27 cellular contexts compared by ENCODE assay signal in genomic region chr2:236608710-236609109, GRCh38. TPM values are rescaled to one million over a fixed set of nuclear protein-coding genes. Genes with fewer than 3 reads are reported as not detected.
DNase-seq lines count a peak whose midpoint lies in the region; ATAC-seq and TF ChIP-seq lines count a peak whose summit lies in the region.
"Had no signal": no experiment of that assay in that cellular context is flagged by ENCODE, and none has a peak within 500 bp of the region (broad histone marks: within the 10 kb centered on the region; RNA-seq: fewer than 3 reads in every experiment).

No MANE protein-coding gene starts in this region.

- H3K4me3 ChIP-seq in body of pancreas (no peak overlapping the region), lower leg skin (ENCODE audit: low read depth, poor library complexity, severe bottlenecking) (no peak overlapping the region)
- H3K4me3 ChIP-seq: BLaER1 treated with 17β-estradiol and CSF1 and Interleukin-3, amounts not matched to agents 10 nM and 100 nM; GM12878; SJSA1 had no signal

- no peaks in the 10 kb centered on the region for H3K9me3 ChIP-seq in body of pancreas
- H3K9me3 ChIP-seq: SJSA1 had no signal

- DNase-seq in AG08395 (ENCODE audit: low spot score) = peak; percentile 30
- DNase-seq in GM03348 (ENCODE audit: low spot score) = peak; percentile 45
- DNase-seq in body of pancreas = no peak
- no peak for DNase-seq in osteocyte (ENCODE audit: extremely low spot score, unreplicated experiment)
- no peak for DNase-seq in activated gamma-delta T cell (lab: John Stamatoyannopoulos, UW)
- DNase-seq in lower leg skin (ENCODE audit: low spot score in 2 of 2) = no peak
- DNase-seq in anterior cingulate cortex (lab: John Stamatoyannopoulos, UW) = no peak
- DNase-seq: AML-193; CD4-positive, alpha-beta T cell; NCI-H1048; NCI-H1417; NCI-H1694; NCI-H2029 treated with DMSO at 0.1 percent for 48 hours; NCI-H446 treated with DMSO at 0.1 percent for 48 hours; NCI-H526; NCI-H82; NK-92 treated with Interleukin-12 subunit alpha and Interleukin-12 subunit beta, amount 100 ng/mL, for 24 hours; PC-3 had no signal

- H3K27ac Mint-ChIP-seq in osteocyte (ENCODE audit: unreplicated experiment) = peak overlapping the region; percentile 89
- H3K27ac Mint-ChIP-seq: CD4-positive, alpha-beta T cell; IgD-negative memory B cell had no signal

- H3K36me3 Mint-ChIP-seq in osteocyte (ENCODE audit: unreplicated experiment) = no peaks in the 10 kb centered on the region

- H3K27ac ChIP-seq in body of pancreas = peak overlapping the region in 3 of 4 donors; percentile 71 to 76 (median 74)
- H3K27ac ChIP-seq: 22Rv1; BLaER1 treated with 17β-estradiol and CSF1 and Interleukin-3, amounts not matched to agents 10 nM and 100 nM; KMS-11; SJSA1 had no signal

- no peaks in the 10 kb centered on the region for H3K27me3 ChIP-seq in body of pancreas
- H3K27me3 ChIP-seq: SJSA1 had no signal

- peaks cover 39% of the 10 kb centered on the region for H3K4me1 ChIP-seq in body of pancreas

- peaks cover 9% of the 10 kb centered on the region for H3K27me3 Mint-ChIP-seq in osteocyte (ENCODE audit: unreplicated experiment)

- no peak for TF ChIP-seq POLR2A in body of pancreas (IDR thresholded peaks at IDR 0.05)
- TF ChIP-seq POLR2A in lower leg skin (IDR thresholded peaks at IDR 0.05) = no peak

- H3K4me1 Mint-ChIP-seq in osteocyte (ENCODE audit: unreplicated experiment) = peaks cover 40% of the 10 kb centered on the region
- H3K4me1 Mint-ChIP-seq: IgD-negative memory B cell had no signal

- H3K9me3 Mint-ChIP-seq in osteocyte (ENCODE audit: unreplicated experiment) = no peaks in the 10 kb centered on the region
- H3K9me3 Mint-ChIP-seq: CD4-positive, alpha-beta T cell; IgD-negative memory B cell had no signal

- ATAC-seq in body of pancreas = no peak
- no peak for ATAC-seq in GM21447 (IDR thresholded peaks at IDR 0.05; ENCODE audit: unreplicated experiment)
- ATAC-seq: GM12878, HCT116, PC-3, Right ventricle myocardium inferior had no signal

- no peak overlapping the region for H3K4me3 Mint-ChIP-seq in osteocyte (ENCODE audit: unreplicated experiment)
- H3K4me3 Mint-ChIP-seq: CD4-positive, alpha-beta T cell; IgD-negative memory B cell had no signal

- 97% methylated on average over 3 of the region's 3 CpGs for WGBS in body of pancreas, 2 donors
- 89 to 93% methylated on average over 3 of the region's 3 CpGs for WGBS in lower leg skin, 2 donors

- TF ChIP-seq CTCF in body of pancreas (IDR thresholded peaks at IDR 0.05) (no peak), osteocyte (IDR thresholded peaks at IDR 0.05) (no peak), lower leg skin (IDR thresholded peaks at IDR 0.05) (no peak)

- intact Hi-C loops in body of pancreas (cut with DNase I) = no loop called here
- intact Hi-C loops in lower leg skin (cut with DNase I; ENCODE audit: low total_unique reads) = no loop called here

- no peaks in the 10 kb centered on the region for H3K36me3 ChIP-seq in body of pancreas (replicated peaks in 1 of 2; ENCODE audit: insufficient read depth in 1 of 2, low read depth in 2 of 2)
- H3K36me3 ChIP-seq: BLaER1 treated with 17β-estradiol and CSF1 and Interleukin-3, amounts not matched to agents 10 nM and 100 nM; SJSA1 had no signal

RNA-seq across cellular contexts. Expression of gene ACKR3, which starts 39.1 kb away (rescaled TPM):
- total RNA-seq in body of pancreas = 10 to 100 TPM; 10.4 to 18.1 TPM
- total RNA-seq in osteocyte = 36.9 and 40.5 TPM in 2 replicates
- total RNA-seq in lower leg skin = 10 to 100 TPM in 3 of 4 donors, 1 to 10 TPM in 1; 6.7 to 25.0 (median 16.7) TPM

Comparison
In these comparisons a context has a peak if more than half of its experiments do, and no peak if none do; other contexts are left out.
1. DNase-seq: peak in AG08395 (single experiment) and GM03348 (single experiment); none in body of pancreas (0 of 4), osteocyte (single experiment), activated gamma-delta T cell (single experiment), lower leg skin (0 of 2) and anterior cingulate cortex (0 of 58).